In the genomic region with DNA sequence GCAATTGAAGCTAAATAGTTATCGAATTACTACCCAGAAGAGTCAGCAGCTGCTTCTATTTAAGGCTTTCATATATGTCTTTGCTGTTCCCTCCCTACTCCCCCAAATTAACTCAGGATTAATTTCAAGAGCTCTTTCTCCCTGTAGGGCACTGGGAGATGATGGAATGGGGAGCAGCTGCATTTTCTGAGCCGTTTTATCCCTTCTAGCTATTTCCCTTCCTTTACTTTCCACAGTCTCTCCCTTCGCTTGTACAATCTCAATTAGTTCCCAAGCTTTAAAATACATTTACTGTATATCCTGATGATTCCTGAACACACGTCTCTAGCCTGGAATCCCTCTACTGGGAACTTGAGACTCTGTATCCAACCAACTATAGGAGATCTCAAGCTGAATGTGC, we compare ENCODE assay signal across 21 cellular contexts. TPM values are rescaled to one million over a fixed set of nuclear protein-coding genes. Genes with fewer than 3 reads are reported as not detected.
A peak's percentile ranks its signal among the peaks of the same experiment; 100 is the strongest.
DNase-seq lines count a peak whose midpoint lies in the region; ATAC-seq and TF ChIP-seq lines count a peak whose summit lies in the region.
"Had no signal": no experiment of that assay in that cellular context is flagged by ENCODE, and none has a peak within 500 bp of the region (broad histone marks: within the 10 kb centered on the region; RNA-seq: fewer than 3 reads in every experiment).

No MANE protein-coding gene starts in this region.

- no peak for TF ChIP-seq CTCF in GM23338 (conservative IDR thresholded peaks at IDR 0.05; ENCODE audit: low read depth in 2 of 2)

- no peak overlapping the region for H3K4me3 ChIP-seq in GM23338
- H3K4me3 ChIP-seq in adipocyte (ENCODE audit: low read length): no peak overlapping the region
- H3K4me3 ChIP-seq: Peyer's patch had no signal

- H3K9ac ChIP-seq in adipocyte (ENCODE audit: low read length): no peak overlapping the region

- H2AFZ ChIP-seq in GM23338: peak overlapping the region; percentile 3; the same call in 1 of the 2 replicates

- H3K36me3 ChIP-seq in GM23338 (ENCODE audit: insufficient read depth) (no peaks in the 10 kb centered on the region), adipocyte (ENCODE audit: control insufficient read depth, insufficient read depth, low read length, severe bottlenecking) (no peaks in the 10 kb centered on the region)
- H3K36me3 ChIP-seq: Peyer's patch had no signal

- no peaks in the 10 kb centered on the region for H3K9me3 Mint-ChIP-seq in GM23338
- H3K9me3 Mint-ChIP-seq: T-cell had no signal

- peaks cover 2% of the 10 kb centered on the region for H3K27me3 Mint-ChIP-seq in GM23338 (ENCODE audit: insufficient read depth, low read depth, poor library complexity)

- no peak overlapping the region for H3K27ac Mint-ChIP-seq in GM23338
- H3K27ac Mint-ChIP-seq: CD4-positive, CD25-positive, alpha-beta regulatory T cell; T-cell had no signal

- H3K4me1 ChIP-seq in GM23338 (ENCODE audit: insufficient read depth) (peaks cover 13% of the 10 kb centered on the region), adipocyte (ENCODE audit: control insufficient read depth, insufficient read depth, low read length) (no peaks in the 10 kb centered on the region)
- H3K4me1 ChIP-seq: Peyer's patch had no signal

- no peaks in the 10 kb centered on the region; the same call in 1 of the 2 replicates for H3K9me2 ChIP-seq in GM23338 (ENCODE audit: insufficient read depth)

- no peaks in the 10 kb centered on the region for H3K36me3 Mint-ChIP-seq in GM23338 (ENCODE audit: low read depth)
- H3K36me3 Mint-ChIP-seq: CD4-positive, CD25-positive, alpha-beta regulatory T cell; T-cell had no signal

- ATAC-seq in GM23338 (no peak), GM18907 (IDR thresholded peaks at IDR 0.05; ENCODE audit: unreplicated experiment) (no peak)
- ATAC-seq: HepG2, T-cell had no signal

- H3K9me3 ChIP-seq in adipocyte (ENCODE audit: control insufficient read depth, low read length): no peaks in the 10 kb centered on the region
- H3K9me3 ChIP-seq: Peyer's patch had no signal

- H3K79me2 ChIP-seq in GM23338 (replicated peaks; ENCODE audit: insufficient read depth): no peaks in the 10 kb centered on the region

- H3F3A ChIP-seq in GM23338 (replicated peaks; ENCODE audit: low read depth): no peaks in the 10 kb centered on the region

- H3K4me3 Mint-ChIP-seq in GM23338: no peak overlapping the region
- H3K4me3 Mint-ChIP-seq: CD4-positive, CD25-positive, alpha-beta regulatory T cell; T-cell had no signal

- no peaks in the 10 kb centered on the region for H4K20me1 ChIP-seq in GM23338 (replicated peaks; ENCODE audit: insufficient read depth)

- H3K4me1 Mint-ChIP-seq in GM23338: peaks cover 19% of the 10 kb centered on the region
- H3K4me1 Mint-ChIP-seq: CD4-positive, CD25-positive, alpha-beta regulatory T cell; T-cell had no signal

- DNase-seq in GM23338 (ENCODE audit: low spot score): no peak
- peak; percentile 26 for DNase-seq in LHCN-M2 (ENCODE audit: low read depth)
- DNase-seq in adipocyte (ENCODE audit: low read depth): peak; percentile 48
- DNase-seq in fibroblast of peridontal ligament (ENCODE audit: extremely low read depth): peak; percentile 2
- DNase-seq in NCI-H187 (lab: John Stamatoyannopoulos, UW): no peak
- DNase-seq in EL: no peak
- DNase-seq: CD4-positive, CD25-positive, alpha-beta regulatory T cell; DND-41; KBM-7; NCI-H1092; NCI-H1436; NCI-H446 treated with DMSO at 0.1 percent for 48 hours; NCI-H774; Peyer's patch; T-cell had no signal

- no peak overlapping the region for H3K4me2 ChIP-seq in GM23338

- no peak overlapping the region for H3K27ac ChIP-seq in GM23338 (ENCODE audit: low read depth)
- H3K27ac ChIP-seq: HL-60, Peyer's patch had no signal

- H3K27me3 ChIP-seq in GM23338 (ENCODE audit: insufficient read depth) (no peaks in the 10 kb centered on the region), adipocyte (replicated peaks; ENCODE audit: control insufficient read depth, insufficient read depth, low read length) (no peaks in the 10 kb centered on the region)
- H3K27me3 ChIP-seq: Peyer's patch had no signal

TF ChIP-seq in GM23338, 12 proteins besides CTCF, POLR2A, EP300 and RAD21 (continues in another document):
- TF ChIP-seq ZNF114 (CRISPR knock-in tag; IDR thresholded peaks at IDR 0.05): no peak
- TF ChIP-seq NANOG (IDR thresholded peaks at IDR 0.05; ENCODE audit: borderline replicate concordance): no peak
- TF ChIP-seq, protein P1, sequence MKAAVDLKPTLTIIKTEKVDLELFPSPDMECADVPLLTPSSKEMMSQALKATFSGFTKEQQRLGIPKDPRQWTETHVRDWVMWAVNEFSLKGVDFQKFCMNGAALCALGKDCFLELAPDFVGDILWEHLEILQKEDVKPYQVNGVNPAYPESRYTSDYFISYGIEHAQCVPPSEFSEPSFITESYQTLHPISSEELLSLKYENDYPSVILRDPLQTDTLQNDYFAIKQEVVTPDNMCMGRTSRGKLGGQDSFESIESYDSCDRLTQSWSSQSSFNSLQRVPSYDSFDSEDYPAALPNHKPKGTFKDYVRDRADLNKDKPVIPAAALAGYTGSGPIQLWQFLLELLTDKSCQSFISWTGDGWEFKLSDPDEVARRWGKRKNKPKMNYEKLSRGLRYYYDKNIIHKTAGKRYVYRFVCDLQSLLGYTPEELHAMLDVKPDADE (IDR thresholded peaks at IDR 0.05): no peak
- TF ChIP-seq STAT1 (IDR thresholded peaks at IDR 0.05; ENCODE audit: unreplicated experiment): no peak
- no peak for TF ChIP-seq CREB1 (CRISPR knock-in tag; IDR thresholded peaks at IDR 0.05; ENCODE audit: low read depth)
- TF ChIP-seq EZH2 (IDR thresholded peaks at IDR 0.05; ENCODE audit: low read depth, unreplicated experiment): no peak
- TF ChIP-seq POLR2AphosphoS5 (IDR thresholded peaks at IDR 0.05; ENCODE audit: low read depth): no peak
- TF ChIP-seq ZNF331 (CRISPR knock-in tag; IDR thresholded peaks at IDR 0.05; ENCODE audit: low read depth): no peak
- no peak for TF ChIP-seq EZH2phosphoT487 (IDR thresholded peaks at IDR 0.05; ENCODE audit: unreplicated experiment)
- TF ChIP-seq, protein P2, sequence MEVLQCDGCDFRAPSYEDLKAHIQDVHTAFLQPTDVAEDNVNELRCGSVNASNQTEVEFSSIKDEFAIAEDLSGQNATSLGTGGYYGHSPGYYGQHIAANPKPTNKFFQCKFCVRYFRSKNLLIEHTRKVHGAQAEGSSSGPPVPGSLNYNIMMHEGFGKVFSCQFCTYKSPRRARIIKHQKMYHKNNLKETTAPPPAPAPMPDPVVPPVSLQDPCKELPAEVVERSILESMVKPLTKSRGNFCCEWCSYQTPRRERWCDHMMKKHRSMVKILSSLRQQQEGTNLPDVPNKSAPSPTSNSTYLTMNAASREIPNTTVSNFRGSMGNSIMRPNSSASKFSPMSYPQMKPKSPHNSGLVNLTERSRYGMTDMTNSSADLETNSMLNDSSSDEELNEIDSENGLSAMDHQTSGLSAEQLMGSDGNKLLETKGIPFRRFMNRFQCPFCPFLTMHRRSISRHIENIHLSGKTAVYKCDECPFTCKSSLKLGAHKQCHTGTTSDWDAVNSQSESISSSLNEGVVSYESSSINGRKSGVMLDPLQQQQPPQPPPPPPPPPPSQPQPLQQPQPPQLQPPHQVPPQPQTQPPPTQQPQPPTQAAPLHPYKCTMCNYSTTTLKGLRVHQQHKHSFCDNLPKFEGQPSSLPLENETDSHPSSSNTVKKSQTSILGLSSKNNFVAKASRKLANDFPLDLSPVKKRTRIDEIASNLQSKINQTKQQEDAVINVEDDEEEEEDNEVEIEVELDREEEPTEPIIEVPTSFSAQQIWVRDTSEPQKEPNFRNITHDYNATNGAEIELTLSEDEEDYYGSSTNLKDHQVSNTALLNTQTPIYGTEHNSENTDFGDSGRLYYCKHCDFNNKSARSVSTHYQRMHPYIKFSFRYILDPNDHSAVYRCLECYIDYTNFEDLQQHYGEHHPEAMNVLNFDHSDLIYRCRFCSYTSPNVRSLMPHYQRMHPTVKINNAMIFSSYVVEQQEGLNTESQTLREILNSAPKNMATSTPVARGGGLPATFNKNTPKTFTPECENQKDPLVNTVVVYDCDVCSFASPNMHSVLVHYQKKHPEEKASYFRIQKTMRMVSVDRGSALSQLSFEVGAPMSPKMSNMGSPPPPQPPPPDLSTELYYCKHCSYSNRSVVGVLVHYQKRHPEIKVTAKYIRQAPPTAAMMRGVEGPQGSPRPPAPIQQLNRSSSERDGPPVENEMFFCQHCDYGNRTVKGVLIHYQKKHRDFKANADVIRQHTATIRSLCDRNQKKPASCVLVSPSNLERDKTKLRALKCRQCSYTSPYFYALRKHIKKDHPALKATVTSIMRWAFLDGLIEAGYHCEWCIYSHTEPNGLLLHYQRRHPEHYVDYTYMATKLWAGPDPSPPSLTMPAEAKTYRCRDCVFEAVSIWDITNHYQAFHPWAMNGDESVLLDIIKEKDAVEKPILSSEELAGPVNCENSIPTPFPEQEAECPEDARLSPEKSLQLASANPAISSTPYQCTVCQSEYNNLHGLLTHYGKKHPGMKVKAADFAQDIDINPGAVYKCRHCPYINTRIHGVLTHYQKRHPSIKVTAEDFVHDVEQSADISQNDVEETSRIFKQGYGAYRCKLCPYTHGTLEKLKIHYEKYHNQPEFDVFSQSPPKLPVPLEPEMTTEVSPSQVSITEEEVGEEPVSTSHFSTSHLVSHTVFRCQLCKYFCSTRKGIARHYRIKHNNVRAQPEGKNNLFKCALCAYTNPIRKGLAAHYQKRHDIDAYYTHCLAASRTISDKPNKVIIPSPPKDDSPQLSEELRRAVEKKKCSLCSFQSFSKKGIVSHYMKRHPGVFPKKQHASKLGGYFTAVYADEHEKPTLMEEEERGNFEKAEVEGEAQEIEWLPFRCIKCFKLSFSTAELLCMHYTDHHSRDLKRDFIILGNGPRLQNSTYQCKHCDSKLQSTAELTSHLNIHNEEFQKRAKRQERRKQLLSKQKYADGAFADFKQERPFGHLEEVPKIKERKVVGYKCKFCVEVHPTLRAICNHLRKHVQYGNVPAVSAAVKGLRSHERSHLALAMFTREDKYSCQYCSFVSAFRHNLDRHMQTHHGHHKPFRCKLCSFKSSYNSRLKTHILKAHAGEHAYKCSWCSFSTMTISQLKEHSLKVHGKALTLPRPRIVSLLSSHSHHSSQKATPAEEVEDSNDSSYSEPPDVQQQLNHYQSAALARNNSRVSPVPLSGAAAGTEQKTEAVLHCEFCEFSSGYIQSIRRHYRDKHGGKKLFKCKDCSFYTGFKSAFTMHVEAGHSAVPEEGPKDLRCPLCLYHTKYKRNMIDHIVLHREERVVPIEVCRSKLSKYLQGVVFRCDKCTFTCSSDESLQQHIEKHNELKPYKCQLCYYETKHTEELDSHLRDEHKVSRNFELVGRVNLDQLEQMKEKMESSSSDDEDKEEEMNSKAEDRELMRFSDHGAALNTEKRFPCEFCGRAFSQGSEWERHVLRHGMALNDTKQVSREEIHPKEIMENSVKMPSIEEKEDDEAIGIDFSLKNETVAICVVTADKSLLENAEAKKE (CRISPR knock-in tag; IDR thresholded peaks at IDR 0.05): no peak
- no peak for TF ChIP-seq JUNB (IDR thresholded peaks at IDR 0.05; ENCODE audit: unreplicated experiment)

RNA-seq across cellular contexts. Expression of a gene that starts 19.8 kb away (rescaled TPM):
- total RNA-seq in GM23338 (2014; rRNA removed; shearing (Covaris generic)): 11.7 and 14.7 TPM in 2 replicates
- 9.7 TPM in 2 replicates for polyA plus RNA-seq in GM23338 (2016; fragmentation: Nextera tagmentation; extraction: Ambion mirVana)
- total RNA-seq in LHCN-M2 (2014; rRNA removed): 6.2 and 6.4 TPM in 2 replicates
- polyA plus RNA-seq in LHCN-M2 (2012): 2.5 TPM
- total RNA-seq: CD4-positive, CD25-positive, alpha-beta regulatory T cell; G401; OCI-LY7 had no signal
- polyA plus RNA-seq: BJ had no signal

Comparison
In these comparisons a context has a peak if more than half of its experiments do, and no peak if none do; other contexts are left out.
1. DNase-seq: peak in LHCN-M2 (single experiment), adipocyte (single experiment) and fibroblast of peridontal ligament (single experiment); none in GM23338 (single experiment), NCI-H187 (0 of 2) and EL (single experiment).